13 cellular contexts compared by ENCODE assay signal in the genomic region with DNA sequence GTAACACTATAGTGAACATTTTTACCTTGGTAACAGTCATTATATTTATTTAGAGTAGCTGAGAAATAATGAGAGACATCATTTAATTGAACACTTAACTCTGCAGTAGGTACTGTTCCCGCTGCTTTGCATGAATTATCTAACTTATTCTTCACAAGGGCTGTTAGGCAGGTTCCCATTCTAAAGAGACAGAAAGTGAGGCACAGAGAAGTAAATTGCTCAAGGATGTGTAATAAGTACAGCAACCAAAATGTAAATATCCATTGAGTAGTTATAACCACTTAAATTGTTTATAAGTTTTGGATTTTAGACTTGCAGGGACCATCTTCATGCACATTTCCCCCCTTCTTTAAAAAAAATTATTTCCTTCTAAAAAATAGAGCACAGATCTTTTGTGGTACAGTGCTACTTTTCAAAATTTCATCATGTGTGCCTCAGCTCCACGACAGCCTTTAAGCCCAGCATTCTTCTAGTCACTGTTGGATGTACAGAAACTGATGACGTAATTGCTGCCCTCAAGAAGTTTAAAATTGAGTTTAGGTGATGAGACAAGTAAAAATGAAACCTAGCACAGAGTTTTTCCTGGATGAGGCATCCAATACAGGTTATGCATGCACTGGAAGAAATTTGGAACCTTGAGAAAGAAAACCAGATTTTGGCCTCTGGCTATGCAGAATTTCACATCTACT. TPM values are rescaled to one million over a fixed set of nuclear protein-coding genes. Genes with fewer than 3 reads are reported as not detected.
A peak's percentile ranks its signal among the peaks of the same experiment; 100 is the strongest.
DNase-seq lines count a peak whose midpoint lies in the region; ATAC-seq and TF ChIP-seq lines count a peak whose summit lies in the region.
"Had no signal": no experiment of that assay in that cellular context is flagged by ENCODE, and none has a peak within 500 bp of the region (broad histone marks: within the 10 kb centered on the region; RNA-seq: fewer than 3 reads in every experiment).

No MANE protein-coding gene starts in this region.

- peak; percentile 40 for ATAC-seq in activated naive CD8-positive, alpha-beta T cell treated with anti-CD3 and anti-CD28 coated beads, Interleukin-2, amount 50 U/mL, for 24 hours
- ATAC-seq in stimulated activated naive CD8-positive, alpha-beta T cell treated with anti-CD3 and anti-CD28 coated beads, Interleukin-15, amount 100 ng/mL, for 72 hours: peak; percentile 82

- H3K9me3 ChIP-seq in mammary epithelial cell (replicated peaks; ENCODE audit: insufficient read depth, low read length): no peaks in the 10 kb centered on the region
- H3K9me3 ChIP-seq: stomach had no signal

- intact Hi-C loops in mammary epithelial cell (cut with micrococcal nuclease): loop anchor here (1.0 to 5.0 kb wide), 2 partner anchors 39 to 53 kb away; no protein-coding TSS in a partner anchor

- no peak for DNase-seq in activated naive CD8-positive, alpha-beta T cell treated with anti-CD3 and anti-CD28 coated beads, Interleukin-2, amount 50 U/mL, for 24 hours
- DNase-seq in activated naive CD8-positive, alpha-beta T cell treated with anti-CD3 and anti-CD28 coated beads for 36 hours: no peak
- DNase-seq in NOMO-1 treated with dmso at 0.1 percent for 144 hours (lab: John Stamatoyannopoulos, UW; ENCODE audit: unreplicated experiment): peak; percentile 23
- DNase-seq in mammary epithelial cell: peak; percentile 83
- DNase-seq in stimulated activated naive CD8-positive, alpha-beta T cell treated with anti-CD3 and anti-CD28 coated beads, Interleukin-15, amount 100 ng/mL, for 72 hours: no peak
- no peak for DNase-seq in cortex of kidney (lab: John Stamatoyannopoulos, UW)
- no peak for DNase-seq in HPDE6-E6E7 (ENCODE audit: extremely low spot score)
- no peak for DNase-seq in anterior cingulate cortex (lab: John Stamatoyannopoulos, UW)
- DNase-seq: activated T-cell treated with anti-CD3 and anti-CD28 coated beads for 4 hours, stomach had no signal

- CTCF ChIA-PET in mammary epithelial cell (lab: Charles Lee; ENCODE audit: low non-redundant PET): interaction anchor here (0.6 kb wide), 1 partner anchor 9 kb away, joined by 3 read pairs; no protein-coding TSS in a partner anchor

- dilution Hi-C loops in mammary epithelial cell (cut with HindIII; ENCODE audit: low sequenced_read_pairs): no loop called here

- H3K36me3 Mint-ChIP-seq in activated naive CD8-positive, alpha-beta T cell treated with anti-CD3 and anti-CD28 coated beads, Interleukin-2, amount 50 U/mL, for 24 hours (ENCODE audit: low read depth): peaks cover 38% of the 10 kb centered on the region
- peaks cover 43% of the 10 kb centered on the region for H3K36me3 Mint-ChIP-seq in activated naive CD8-positive, alpha-beta T cell treated with anti-CD3 and anti-CD28 coated beads for 36 hours

- no peaks in the 10 kb centered on the region for H4K20me1 ChIP-seq in mammary epithelial cell (ENCODE audit: insufficient read depth, low read length)

- in situ Hi-C loops in mammary epithelial cell (cut with MboI; ENCODE audit: low sequenced_read_pairs in 2 of 2): no loop called here

- WGBS in mammary epithelial cell (ENCODE audit: low coverage, missing lambda C conversion rate): 49% methylated on average over 3 of the region's 3 CpGs

- peak overlapping the region; percentile 22 for H3K27ac Mint-ChIP-seq in activated naive CD8-positive, alpha-beta T cell treated with anti-CD3 and anti-CD28 coated beads, Interleukin-2, amount 50 U/mL, for 24 hours
- no peak overlapping the region for H3K27ac Mint-ChIP-seq in activated naive CD8-positive, alpha-beta T cell treated with anti-CD3 and anti-CD28 coated beads for 36 hours
- peak overlapping the region in 1 of 2 donors; percentile 35 for H3K27ac Mint-ChIP-seq in stimulated activated naive CD8-positive, alpha-beta T cell treated with anti-CD3 and anti-CD28 coated beads, Interleukin-15, amount 100 ng/mL, for 72 hours

- H3K4me3 Mint-ChIP-seq in activated naive CD8-positive, alpha-beta T cell treated with anti-CD3 and anti-CD28 coated beads, Interleukin-2, amount 50 U/mL, for 24 hours: no peak overlapping the region
- H3K4me3 Mint-ChIP-seq in activated naive CD8-positive, alpha-beta T cell treated with anti-CD3 and anti-CD28 coated beads for 36 hours: no peak overlapping the region
- H3K4me3 Mint-ChIP-seq in stimulated activated naive CD8-positive, alpha-beta T cell treated with anti-CD3 and anti-CD28 coated beads, Interleukin-15, amount 100 ng/mL, for 72 hours: peak overlapping the region in 1 of 2 donors; percentile 17

- peaks cover 28% of the 10 kb centered on the region for H3K4me1 ChIP-seq in mammary epithelial cell (ENCODE audit: insufficient read depth, low read length)

- H3K4me3 ChIP-seq in mammary epithelial cell (replicated peaks in 1 of 3; ENCODE audit: insufficient read depth in 1 of 3, low read depth in 2 of 3, low read length in 3 of 3): no peak overlapping the region
- H3K4me3 ChIP-seq: BLaER1 treated with 17β-estradiol and CSF1 and Interleukin-3, amounts not matched to agents 10 nM and 100 nM; lung; stomach had no signal

- H3K27me3 ChIP-seq in mammary epithelial cell (ENCODE audit: insufficient read depth, low read length): no peaks in the 10 kb centered on the region
- H3K27me3 ChIP-seq: BLaER1 treated with 17β-estradiol and CSF1 and Interleukin-3, amounts not matched to agents 10 nM and 100 nM; stomach had no signal

- peaks cover 39% of the 10 kb centered on the region for H3K4me1 Mint-ChIP-seq in activated naive CD8-positive, alpha-beta T cell treated with anti-CD3 and anti-CD28 coated beads, Interleukin-2, amount 50 U/mL, for 24 hours
- peaks cover 50% of the 10 kb centered on the region for H3K4me1 Mint-ChIP-seq in activated naive CD8-positive, alpha-beta T cell treated with anti-CD3 and anti-CD28 coated beads for 36 hours
- peaks cover 43% of the 10 kb centered on the region for H3K4me1 Mint-ChIP-seq in stimulated activated naive CD8-positive, alpha-beta T cell treated with anti-CD3 and anti-CD28 coated beads, Interleukin-15, amount 100 ng/mL, for 72 hours

- H3K27ac ChIP-seq in mammary epithelial cell (ENCODE audit: insufficient read depth, low read depth, low read length): peak overlapping the region; percentile 73
- H3K27ac ChIP-seq: BLaER1 treated with 17β-estradiol and CSF1 and Interleukin-3, amounts not matched to agents 10 nM and 100 nM; stomach had no signal

- H3K4me2 ChIP-seq in mammary epithelial cell (ENCODE audit: insufficient read depth, low read depth, low read length): peak overlapping the region; percentile 27

- peaks cover 13% of the 10 kb centered on the region for H3K36me3 ChIP-seq in mammary epithelial cell (ENCODE audit: insufficient read depth, low read length)

- no peak overlapping the region for H2AFZ ChIP-seq in mammary epithelial cell (ENCODE audit: low read depth, low read length)

- H3K9me3 Mint-ChIP-seq in activated naive CD8-positive, alpha-beta T cell treated with anti-CD3 and anti-CD28 coated beads, Interleukin-2, amount 50 U/mL, for 24 hours: no peaks in the 10 kb centered on the region
- no peaks in the 10 kb centered on the region for H3K9me3 Mint-ChIP-seq in activated naive CD8-positive, alpha-beta T cell treated with anti-CD3 and anti-CD28 coated beads for 36 hours
- H3K9me3 Mint-ChIP-seq in stimulated activated naive CD8-positive, alpha-beta T cell treated with anti-CD3 and anti-CD28 coated beads, Interleukin-15, amount 100 ng/mL, for 72 hours: no peaks in the 10 kb centered on the region

- peaks cover 90% of the 10 kb centered on the region for H3K79me2 ChIP-seq in mammary epithelial cell (ENCODE audit: insufficient read depth, low read length)

- no peaks in the 10 kb centered on the region for H3K27me3 Mint-ChIP-seq in activated naive CD8-positive, alpha-beta T cell treated with anti-CD3 and anti-CD28 coated beads, Interleukin-2, amount 50 U/mL, for 24 hours
- no peaks in the 10 kb centered on the region for H3K27me3 Mint-ChIP-seq in activated naive CD8-positive, alpha-beta T cell treated with anti-CD3 and anti-CD28 coated beads for 36 hours
- no peaks in the 10 kb centered on the region for H3K27me3 Mint-ChIP-seq in stimulated activated naive CD8-positive, alpha-beta T cell treated with anti-CD3 and anti-CD28 coated beads, Interleukin-15, amount 100 ng/mL, for 72 hours

- TSS peak; percentile 59 for BruUV-seq in mammary epithelial cell (replicated peaks; lab: Mats Ljungman, UMichigan)

- peak overlapping the region; percentile 23 for H3K9ac ChIP-seq in mammary epithelial cell (ENCODE audit: insufficient read depth, low read length)
- H3K9ac ChIP-seq: BLaER1 treated with 17β-estradiol and CSF1 and Interleukin-3, amounts not matched to agents 10 nM and 100 nM had no signal

- TF ChIP-seq CTCF in mammary epithelial cell (conservative IDR thresholded peaks at IDR 0.05 in 1 of 2, IDR thresholded peaks at IDR 0.05 in 1 of 2; ENCODE audit: extremely low read depth in 1 of 2, insufficient read depth in 1 of 2, low read depth in 1 of 2, low read length in 2 of 2): no peak

RNA-seq across cellular contexts. Expression of gene MANSC4, which starts 6.0 kb away (rescaled TPM):
- total RNA-seq in activated naive CD8-positive, alpha-beta T cell treated with anti-CD3 and anti-CD28 coated beads for 36 hours: not detected
- total RNA-seq in mammary epithelial cell: not detected
- polyA plus RNA-seq in mammary epithelial cell: 0.28 TPM
- not detected for polyA minus RNA-seq in mammary epithelial cell
- total RNA-seq: lung, skeletal muscle tissue, stomach had no signal
- polyA plus RNA-seq: lung, stomach had no signal

RNA-seq across cellular contexts. Expression of gene KLHL42, which starts 6.0 kb away (rescaled TPM):
- 10 to 100 TPM; 16.3 to 16.4 TPM for total RNA-seq in activated naive CD8-positive, alpha-beta T cell treated with anti-CD3 and anti-CD28 coated beads for 36 hours
- total RNA-seq in mammary epithelial cell: 10 to 100 TPM; 35.0 to 40.3 TPM
- 21.3 TPM for polyA plus RNA-seq in mammary epithelial cell
- 35.2 TPM for polyA minus RNA-seq in mammary epithelial cell

Comparison
In these comparisons a context has a peak if more than half of its experiments do, and no peak if none do; other contexts are left out.
1. DNase-seq: peak in NOMO-1 treated with dmso at 0.1 percent for 144 hours (single experiment) and mammary epithelial cell (single experiment); none in activated naive CD8-positive, alpha-beta T cell treated with anti-CD3 and anti-CD28 coated beads, Interleukin-2, amount 50 U/mL, for 24 hours (single experiment), activated naive CD8-positive, alpha-beta T cell treated with anti-CD3 and anti-CD28 coated beads for 36 hours (single experiment), stimulated activated naive CD8-positive, alpha-beta T cell treated with anti-CD3 and anti-CD28 coated beads, Interleukin-15, amount 100 ng/mL, for 72 hours (0 of 2), cortex of kidney (single experiment), HPDE6-E6E7 (single experiment) and anterior cingulate cortex (0 of 58).